Comparison of ENCODE assay signal across 8 cellular contexts in genomic region chr3:159828542-159828943, GRCh38. TPM values are rescaled to one million over a fixed set of nuclear protein-coding genes. Genes with fewer than 3 reads are reported as not detected.
DNase-seq lines count a peak whose midpoint lies in the region; ATAC-seq and TF ChIP-seq lines count a peak whose summit lies in the region.

No MANE protein-coding gene starts in this region.

- no peak overlapping the region for H3K27ac Mint-ChIP-seq in activated CD4-positive, alpha-beta T cell treated with anti-CD3 and anti-CD28 coated beads, Interleukin-2, amount 10 ng/mL, durations not matched to agents 24 days and 14 days

- no peaks in the 10 kb centered on the region for H3K27me3 Mint-ChIP-seq in activated CD4-positive, alpha-beta T cell treated with anti-CD3 and anti-CD28 coated beads, Interleukin-2, amount 10 ng/mL, durations not matched to agents 24 days and 14 days

- no peaks in the 10 kb centered on the region for H3K36me3 Mint-ChIP-seq in activated CD4-positive, alpha-beta T cell treated with anti-CD3 and anti-CD28 coated beads, Interleukin-2, amount 10 ng/mL, durations not matched to agents 24 days and 14 days (ENCODE audit: low read depth)

- ATAC-seq in HG02642 (IDR thresholded peaks at IDR 0.05; ENCODE audit: poor library complexity, unreplicated experiment): peak; percentile 43
- ATAC-seq in left colon: peak; percentile 45
- ATAC-seq in GM21526 (IDR thresholded peaks at IDR 0.05; ENCODE audit: low FRiP score, unreplicated experiment): no peak
- no peak for ATAC-seq in HG02571 (IDR thresholded peaks at IDR 0.05; ENCODE audit: unreplicated experiment)

- TF ChIP-seq CTCF in astrocyte of the spinal cord (IDR thresholded peaks at IDR 0.05; ENCODE audit: low read depth, low read length): peak; percentile 41

- intact Hi-C loops in left colon (cut with DNase I, micrococcal nuclease): loop anchor here in 1 of 2 donors (5.0 kb wide), 1 partner anchor 179 kb away; no protein-coding TSS in a partner anchor
- intact Hi-C loops in activated CD4-positive, alpha-beta T cell treated with anti-CD3 and anti-CD28 coated beads, Interleukin-2, amount 10 ng/mL, durations not matched to agents 24 days and 14 days (cut with micrococcal nuclease): loop anchor here (1.0 kb wide), 1 partner anchor 178 kb away; no protein-coding TSS in a partner anchor

- H3K4me3 ChIP-seq in astrocyte of the spinal cord (ENCODE audit: low read depth, low read length): no peak overlapping the region

- no peak overlapping the region for H3K4me3 Mint-ChIP-seq in activated CD4-positive, alpha-beta T cell treated with anti-CD3 and anti-CD28 coated beads, Interleukin-2, amount 10 ng/mL, durations not matched to agents 24 days and 14 days

- in situ Hi-C loops in astrocyte of the spinal cord (cut with HindIII; ENCODE audit: low sequenced_read_pairs): no loop called here

- peak; percentile 28 for DNase-seq in Daoy (ENCODE audit: low read depth)
- peak; percentile 13 for DNase-seq in NCI-H2227 treated with DMSO at 0.1 percent for 48 hours (lab: John Stamatoyannopoulos, UW)
- DNase-seq in astrocyte of the spinal cord (ENCODE audit: low read depth, low spot score): peak; percentile 74
- no peak for DNase-seq in left colon
- no peak for DNase-seq in activated CD4-positive, alpha-beta T cell treated with anti-CD3 and anti-CD28 coated beads, Interleukin-2, amount 10 ng/mL, durations not matched to agents 24 days and 14 days

- H3K4me1 Mint-ChIP-seq in activated CD4-positive, alpha-beta T cell treated with anti-CD3 and anti-CD28 coated beads, Interleukin-2, amount 10 ng/mL, durations not matched to agents 24 days and 14 days: no peaks in the 10 kb centered on the region

- H3K9me3 Mint-ChIP-seq in activated CD4-positive, alpha-beta T cell treated with anti-CD3 and anti-CD28 coated beads, Interleukin-2, amount 10 ng/mL, durations not matched to agents 24 days and 14 days: no peaks in the 10 kb centered on the region

RNA-seq across cellular contexts. Expression of gene SCHIP1, which starts 11.1 kb away (rescaled TPM):
- 2.4 and 6.7 TPM in 2 replicates for total RNA-seq in Daoy (2014; rRNA removed; shearing (Covaris generic))
- total RNA-seq in left colon: 1 to 10 TPM in 1 of 2 donors, under 1 TPM in 1; 0.67 to 2.7 TPM
- 0.05 TPM in 1 of 2 replicates, not detected in the other for total RNA-seq in activated CD4-positive, alpha-beta T cell treated with anti-CD3 and anti-CD28 coated beads, Interleukin-2, amount 10 ng/mL, durations not matched to agents 24 days and 14 days

Comparison
In these comparisons a context has a peak if more than half of its experiments do, and no peak if none do; other contexts are left out.
1. DNase-seq: peak in Daoy (single experiment), NCI-H2227 treated with DMSO at 0.1 percent for 48 hours (single experiment) and astrocyte of the spinal cord (single experiment); none in left colon (0 of 2) and activated CD4-positive, alpha-beta T cell treated with anti-CD3 and anti-CD28 coated beads, Interleukin-2, amount 10 ng/mL, durations not matched to agents 24 days and 14 days (single experiment).
2. ATAC-seq: peak in HG02642 (single experiment) and left colon (single experiment); none in GM21526 (single experiment) and HG02571 (single experiment).